In genomic region chr7:114539575-114539974, GRCh38 we compare ENCODE assay signal across 8 cellular contexts.
DNase-seq lines count a peak whose midpoint lies in the region; ATAC-seq and TF ChIP-seq lines count a peak whose summit lies in the region.

No MANE protein-coding gene starts in this region.

- no peaks in the 10 kb centered on the region for H3K9me3 ChIP-seq in heart left ventricle
- no peaks in the 10 kb centered on the region for H3K9me3 ChIP-seq in thyroid gland

- H3K4me1 ChIP-seq in heart left ventricle = no peaks in the 10 kb centered on the region
- peaks cover 3 to 14% of the 10 kb centered on the region in 2 donors for H3K4me1 ChIP-seq in thyroid gland

- H3K27ac ChIP-seq in heart left ventricle (no peak overlapping the region), thyroid gland (no peak overlapping the region)

- TF ChIP-seq POLR2A in heart left ventricle (IDR thresholded peaks at IDR 0.05) = no peak
- no peak for TF ChIP-seq POLR2A in thyroid gland (IDR thresholded peaks at IDR 0.05)

- TF ChIP-seq CTCF in heart left ventricle (IDR thresholded peaks at IDR 0.05) = peak in 9 of 12 donors; percentile 12 to 51 (median 25)
- peak; percentile 63 for TF ChIP-seq CTCF in epithelial cell of proximal tubule (conservative IDR thresholded peaks at IDR 0.05; ENCODE audit: low read depth, low read length)
- TF ChIP-seq CTCF in thyroid gland (IDR thresholded peaks at IDR 0.05) = peak in 4 of 6 experiments; percentile 10 to 56 (median 43)

- H3K27me3 ChIP-seq in heart left ventricle = no peaks in the 10 kb centered on the region
- H3K27me3 ChIP-seq in thyroid gland = no peaks in the 10 kb centered on the region

- H3K9me3 Mint-ChIP-seq in stimulated activated naive CD8-positive, alpha-beta T cell treated with anti-CD3 and anti-CD28 coated beads, Interleukin-15, amount 100 ng/mL, for 72 hours = no peaks in the 10 kb centered on the region

- H3K36me3 ChIP-seq in heart left ventricle (no peaks in the 10 kb centered on the region), thyroid gland (no peaks in the 10 kb centered on the region)

- DNase-seq in heart left ventricle (peak in 1 of 5 donors; percentile 23), cardiac septum (ENCODE audit: low spot score) (no peak), NCI-H82 (lab: John Stamatoyannopoulos, UW) (peak; percentile 86), epithelial cell of proximal tubule (ENCODE audit: low read depth) (no peak), thyroid gland (peak; percentile 46 to 52)
- no peak for DNase-seq in stimulated activated naive CD8-positive, alpha-beta T cell treated with anti-CD3 and anti-CD28 coated beads, Interleukin-15, amount 100 ng/mL, for 72 hours

- no peaks in the 10 kb centered on the region for H3K4me1 Mint-ChIP-seq in stimulated activated naive CD8-positive, alpha-beta T cell treated with anti-CD3 and anti-CD28 coated beads, Interleukin-15, amount 100 ng/mL, for 72 hours

- H3K4me3 ChIP-seq in heart left ventricle (no peak overlapping the region), epithelial cell of proximal tubule (ENCODE audit: low read depth, low read length) (no peak overlapping the region), thyroid gland (replicated peaks in 1 of 3) (no peak overlapping the region)

- no peak overlapping the region for H3K4me3 Mint-ChIP-seq in stimulated activated naive CD8-positive, alpha-beta T cell treated with anti-CD3 and anti-CD28 coated beads, Interleukin-15, amount 100 ng/mL, for 72 hours

- H3K27ac Mint-ChIP-seq in stimulated activated naive CD8-positive, alpha-beta T cell treated with anti-CD3 and anti-CD28 coated beads, Interleukin-15, amount 100 ng/mL, for 72 hours = no peak overlapping the region

- ATAC-seq in heart left ventricle (no peak), GM18873 (IDR thresholded peaks at IDR 0.05; ENCODE audit: low FRiP score, unreplicated experiment) (no peak), GM19397 (IDR thresholded peaks at IDR 0.05; ENCODE audit: unreplicated experiment) (no peak)
- ATAC-seq in stimulated activated naive CD8-positive, alpha-beta T cell treated with anti-CD3 and anti-CD28 coated beads, Interleukin-15, amount 100 ng/mL, for 72 hours = no peak

- intact Hi-C loops in heart left ventricle (cut with DNase I) = loop anchor here in 2 of 10 donors (5.0 to 10.0 kb wide), 2 partner anchors 445 to 457 kb away; no protein-coding TSS in a partner anchor
- intact Hi-C loops in cardiac septum (cut with DNase I) = loop anchor here (10.0 kb wide), 1 partner anchor 455 kb away; no protein-coding TSS in a partner anchor
- intact Hi-C loops in thyroid gland (cut with DNase I) = no loop called here

- H3K27me3 Mint-ChIP-seq in stimulated activated naive CD8-positive, alpha-beta T cell treated with anti-CD3 and anti-CD28 coated beads, Interleukin-15, amount 100 ng/mL, for 72 hours = no peaks in the 10 kb centered on the region

Comparison
In these comparisons a context has a peak if more than half of its experiments do, and no peak if none do; other contexts are left out.
1. DNase-seq: peak in NCI-H82 (single experiment) and thyroid gland (2 of 2); none in cardiac septum (single experiment), epithelial cell of proximal tubule (single experiment) and stimulated activated naive CD8-positive, alpha-beta T cell treated with anti-CD3 and anti-CD28 coated beads, Interleukin-15, amount 100 ng/mL, for 72 hours (0 of 2).
2. Peak in every context shown above with its lines, with median percentiles within 50 percentile points of each other: CTCF ChIP-seq.